ENCODE assay signal across 8 cellular contexts in the genomic region with DNA sequence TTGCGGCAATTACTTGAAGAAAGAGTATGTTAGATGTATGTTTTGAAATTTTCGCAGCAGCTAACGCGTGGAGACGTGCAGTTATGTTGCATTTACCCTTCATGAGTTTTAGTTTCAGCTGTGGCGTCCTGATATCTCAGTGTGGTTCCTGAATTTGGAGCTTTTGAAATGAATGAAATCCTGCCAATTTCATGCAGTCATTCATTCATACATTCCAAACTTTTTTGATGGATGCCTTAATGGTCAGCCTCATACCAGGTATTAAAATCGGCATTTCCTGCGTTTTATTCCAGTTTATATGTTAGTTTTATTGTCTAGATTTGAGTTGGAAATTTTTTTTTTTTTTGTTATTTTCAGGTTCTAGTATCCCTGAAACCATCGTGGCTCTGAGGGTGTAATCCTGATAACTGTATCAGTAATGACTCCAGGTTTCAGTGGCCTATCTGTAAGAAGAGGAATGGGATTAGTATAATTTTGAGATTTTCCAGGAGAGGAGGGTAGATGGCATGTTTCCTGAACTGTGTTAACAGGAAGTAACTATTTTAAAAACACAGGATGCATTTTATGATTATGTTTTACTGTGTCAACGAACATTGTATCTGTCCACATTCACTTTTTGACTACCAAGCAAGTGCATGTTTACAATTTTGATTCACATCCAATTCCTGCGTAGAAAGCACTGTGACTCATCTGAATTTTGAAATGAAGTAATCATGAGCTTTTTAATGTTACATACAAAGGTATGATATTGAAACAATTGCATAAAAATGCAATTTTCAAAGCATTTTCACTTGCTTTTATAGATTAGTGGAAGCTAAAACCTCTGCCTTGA. TPM values are rescaled to one million over a fixed set of nuclear protein-coding genes. Genes with fewer than 3 reads are reported as not detected.
A peak's percentile ranks its signal among the peaks of the same experiment; 100 is the strongest.
DNase-seq lines count a peak whose midpoint lies in the region; FAIRE-seq and TF ChIP-seq lines count a peak whose summit lies in the region.

No MANE protein-coding gene starts in this region.

- TF ChIP-seq CTCF in kidney (IDR thresholded peaks at IDR 0.05; ENCODE audit: borderline replicate concordance, extremely low read depth, insufficient read depth) (no peak), testis (IDR thresholded peaks at IDR 0.05) (no peak)

- no peaks in the 10 kb centered on the region for H3K9me3 ChIP-seq in kidney (ENCODE audit: control insufficient read depth in 1 of 2, low read length in 2 of 2)
- no peaks in the 10 kb centered on the region for H3K9me3 ChIP-seq in testis

- no peak for FAIRE-seq in kidney (lab: Jason Lieb, UNC)

- no peaks in the 10 kb centered on the region for H3K27me3 ChIP-seq in testis

- H3K4me1 ChIP-seq in kidney (ENCODE audit: control insufficient read depth in 1 of 2, insufficient read depth in 1 of 2, low read depth in 1 of 2, low read length in 2 of 2) (peaks cover 2 to 9% of the 10 kb centered on the region in 2 donors), testis (no peaks in the 10 kb centered on the region)

- DNase-seq in DMS153 (lab: John Stamatoyannopoulos, UW) (peak; percentile 10), HT-29 (ENCODE audit: low spot score) (peak; percentile 46), kidney (no peak), testis (no peak), cortex of kidney (lab: John Stamatoyannopoulos, UW) (no peak), iPS-NIHi11 (ENCODE audit: low spot score) (no peak)
- DNase-seq in effector CD4-positive, alpha-beta T cell = no peak

- intact Hi-C loops in kidney (cut with DNase I) (no loop called here), testis (cut with DNase I; ENCODE audit: low total_unique reads) (no loop called here)

- no peak for TF ChIP-seq POLR2A in testis (IDR thresholded peaks at IDR 0.05)

- H3K4me3 ChIP-seq in kidney (ENCODE audit: low read length in 2 of 2) (peak overlapping the region; percentile 89), testis (peak overlapping the region; percentile 79 to 92)

- H3K36me3 ChIP-seq in kidney (ENCODE audit: control insufficient read depth in 1 of 2, insufficient read depth in 2 of 2, low read length in 2 of 2) = no peaks in the 10 kb centered on the region
- no peaks in the 10 kb centered on the region for H3K36me3 ChIP-seq in testis (ENCODE audit: low read depth, missing control alignments)

- H3K9ac ChIP-seq in kidney (ENCODE audit: low read length in 2 of 2) = peak overlapping the region; percentile 89

- H3K27ac ChIP-seq in angular gyrus (ENCODE audit: low read depth, low read length) = peak overlapping the region; percentile 83
- peak overlapping the region; percentile 85 to 90 for H3K27ac ChIP-seq in kidney (ENCODE audit: low read depth in 2 of 2, low read length in 2 of 2)
- peak overlapping the region in 1 of 2 donors; percentile 87 for H3K27ac ChIP-seq in testis

- 2 to 3% methylated on average over 11 of the region's 11 CpGs for WGBS in testis, 2 donors

RNA-seq across cellular contexts. Expression of a gene that starts 1.0 kb away (rescaled TPM):
- total RNA-seq in HT-29 (2014; rRNA removed; shearing (Covaris generic)) = 13.4 and 18.3 TPM in 2 replicates
- total RNA-seq in kidney = 35.7 TPM
- 12.2 TPM for polyA plus RNA-seq in kidney (ENCODE audit: insufficient read depth, low read depth, low replicate concordance)
- total RNA-seq in testis = 10 to 100 TPM; 38.7 to 45.4 TPM
- polyA plus RNA-seq in testis (ENCODE audit: insufficient read depth, low read depth, low replicate concordance) = 26.6 TPM

Comparison
In these comparisons a context has a peak if more than half of its experiments do, and no peak if none do; other contexts are left out.
1. DNase-seq: peak in DMS153 (single experiment) and HT-29 (single experiment); none in kidney (single experiment), testis (single experiment), cortex of kidney (single experiment), effector CD4-positive, alpha-beta T cell (single experiment) and iPS-NIHi11 (single experiment).